ENCODE assay signal across 18 cellular contexts in the genomic region with DNA sequence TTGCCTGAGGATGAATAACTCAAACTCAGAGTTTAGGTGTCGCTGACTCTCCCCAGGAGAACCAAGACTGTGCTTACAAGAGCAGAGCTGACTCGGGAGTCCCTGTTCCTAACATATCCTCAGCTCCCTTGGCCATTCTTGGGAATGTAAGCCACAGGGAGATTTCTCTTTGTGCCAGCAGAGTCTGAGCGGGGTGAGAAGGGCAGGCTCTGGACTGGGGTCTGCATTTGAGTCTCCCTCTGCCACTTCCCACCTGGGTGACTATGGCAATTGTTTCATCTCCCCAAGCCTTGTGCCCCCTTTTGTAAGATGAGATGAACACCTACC.
DNase-seq lines count a peak whose midpoint lies in the region; ATAC-seq, FAIRE-seq and TF ChIP-seq lines count a peak whose summit lies in the region.
"Had no signal": no experiment of that assay in that cellular context is flagged by ENCODE, and none has a peak within 500 bp of the region (broad histone marks: within the 10 kb centered on the region; RNA-seq: fewer than 3 reads in every experiment).

No MANE protein-coding gene starts in this region.

- no peaks in the 10 kb centered on the region for H4K20me1 ChIP-seq in HepG2 (ENCODE audit: insufficient read depth, low read length)

- no peak for ATAC-seq in RWPE2 (ENCODE audit: low read depth)
- peak; percentile 40 for ATAC-seq in Right ventricle myocardium superior (ENCODE audit: poor library complexity)
- ATAC-seq in HepG2, result no peak
- peak; percentile 23 for ATAC-seq in sciatic nerve
- ATAC-seq in HG03097 (IDR thresholded peaks at IDR 0.05; ENCODE audit: low FRiP score, unreplicated experiment), result no peak
- ATAC-seq: CD8-positive, alpha-beta T cell had no signal

- TF ChIP-seq POLR2A in HepG2 (IDR thresholded peaks at IDR 0.05; ENCODE audit: insufficient read depth in 1 of 2, low read depth in 2 of 2, low read length in 2 of 2), result no peak

- TF ChIP-seq EP300 in HepG2 (IDR thresholded peaks at IDR 0.05; ENCODE audit: low read depth in 2 of 2, low read length in 2 of 2), result no peak
- TF ChIP-seq EP300 in HepG2 (CRISPR knock-in tag; IDR thresholded peaks at IDR 0.05; ENCODE audit: borderline replicate concordance), result no peak

- no peaks in the 10 kb centered on the region for H3K27me3 ChIP-seq in RWPE2 (ENCODE audit: insufficient read depth, poor library complexity, severe bottlenecking)
- peaks cover 0 to 3% of the 10 kb centered on the region in 2 experiments; a peak in 1 of 5 replicates for H3K27me3 ChIP-seq in HepG2 (ENCODE audit: control insufficient read depth in 1 of 2, insufficient read depth in 2 of 2, low read length in 2 of 2)

- H3K36me3 ChIP-seq in RWPE2 (ENCODE audit: low read depth) (no peaks in the 10 kb centered on the region), HepG2 (replicated peaks in 1 of 2; ENCODE audit: control insufficient read depth in 1 of 2, insufficient read depth in 2 of 2, low read length in 2 of 2) (no peaks in the 10 kb centered on the region)

- H3K27ac ChIP-seq in RWPE2 (ENCODE audit: poor library complexity, severe bottlenecking) (no peak overlapping the region), HepG2 (ENCODE audit: extremely low read length, insufficient read depth, low read length) (no peak overlapping the region)

- H2AFZ ChIP-seq in HepG2 (ENCODE audit: low read length), result no peak overlapping the region

- H3K4me1 ChIP-seq in RWPE2 (ENCODE audit: insufficient read depth, poor library complexity, severe bottlenecking), result no peaks in the 10 kb centered on the region
- peaks cover 42% of the 10 kb centered on the region for H3K4me1 ChIP-seq in HepG2 (ENCODE audit: insufficient read depth, low read length)

- H3K4me2 ChIP-seq in HepG2 (ENCODE audit: low read depth, low read length), result peak overlapping the region; percentile 23

- FAIRE-seq in HepG2 (lab: Jason Lieb, UNC), result no peak

- H3K79me2 ChIP-seq in HepG2 (ENCODE audit: insufficient read depth, low read length), result no peaks in the 10 kb centered on the region

- TF ChIP-seq CTCF in RWPE2 (IDR thresholded peaks at IDR 0.05; ENCODE audit: poor library complexity, severe bottlenecking), result no peak
- no peak for TF ChIP-seq CTCF in HepG2 (CRISPR knock-in tag; IDR thresholded peaks at IDR 0.05)

- POLR2A ChIA-PET in HepG2 (lab: Yijun Ruan, JAX), result no interaction called here

- in situ Hi-C loops in HepG2 (cut with HindIII; ENCODE audit: extremely low pct_ligation_motif_present, low pct_unique_long_range_greater_than_20kb), result no loop called here

- no peak overlapping the region for H3K9ac ChIP-seq in HepG2 (ENCODE audit: insufficient read depth, low read depth, low read length)

- CTCF ChIA-PET in HepG2 (lab: Yijun Ruan, JAX; ENCODE audit: low intra/inter-chr PET ratio, low total read pairs), result no interaction called here

- intact Hi-C loops in Right ventricle myocardium superior (cut with DNase I) (no loop called here), HepG2 (cut with micrococcal nuclease; ENCODE audit: unreplicated experiment) (no loop called here), sciatic nerve (cut with DNase I) (no loop called here)

- no TSS peak for BruUV-seq in HepG2 (replicated peaks; lab: Mats Ljungman, UMichigan)

- TF ChIP-seq RAD21 in HepG2 (CRISPR knock-in tag; IDR thresholded peaks at IDR 0.05), result no peak

- DNase-seq in RWPE2 (ENCODE audit: low spot score), result peak; percentile 19
- no peak for DNase-seq in Right ventricle myocardium superior
- no peak for DNase-seq in HepG2 (ENCODE audit: low spot score)
- DNase-seq in sciatic nerve (ENCODE audit: low spot score), result no peak
- DNase-seq in NK-92 treated with Interleukin-12 subunit alpha and Interleukin-12 subunit beta, amount 100 ng/mL, for 24 hours (lab: John Stamatoyannopoulos, UW), result no peak
- no peak for DNase-seq in DMS 273 (lab: John Stamatoyannopoulos, UW; ENCODE audit: unreplicated experiment)
- no peak for DNase-seq in NCI-H2081 treated with DMSO at 0.1 percent for 48 hours (lab: John Stamatoyannopoulos, UW)
- DNase-seq: 8988T; CD8-positive, alpha-beta T cell; DMS79; H7; NCI-H1105; NCI-H187; NCI-H2171; NCI-H446; NCI-H69; OCI-M1 had no signal

- H3K9me3 ChIP-seq in RWPE2 (ENCODE audit: severe bottlenecking) (no peaks in the 10 kb centered on the region), HepG2 (ENCODE audit: low read length) (no peaks in the 10 kb centered on the region)

- H3K4me3 ChIP-seq in RWPE2 (ENCODE audit: severe bottlenecking), result no peak overlapping the region
- H3K4me3 ChIP-seq in HepG2 (replicated peaks in 1 of 3; ENCODE audit: insufficient read depth in 1 of 3, low read depth in 2 of 3, low read length in 3 of 3), result no peak overlapping the region

- WGBS in HepG2 (ENCODE audit: low lambda C conversion rate), result 33% methylated on average over 3 of the region's 3 CpGs

TF ChIP-seq in HepG2, 621 proteins besides CTCF, POLR2A, EP300 and RAD21:
- TF ChIP-seq DNMT3B (CRISPR knock-in tag; conservative IDR thresholded peaks at IDR 0.05) (no peak), GATAD2A (CRISPR knock-in tag; IDR thresholded peaks at IDR 0.05) (no peak), NR2F1 (CRISPR knock-in tag; IDR thresholded peaks at IDR 0.05) (no peak), HDAC6 (IDR thresholded peaks at IDR 0.05; ENCODE audit: low read depth, low read length) (no peak), PCBP1 (IDR thresholded peaks at IDR 0.05; ENCODE audit: borderline replicate concordance, low read depth, low read length) (no peak), ZEB1 (IDR thresholded peaks at IDR 0.05; ENCODE audit: insufficient replicate concordance, low read depth) (no peak), TGIF2 (CRISPR knock-in tag; IDR thresholded peaks at IDR 0.05) (no peak), TP53 (CRISPR knock-in tag; conservative IDR thresholded peaks at IDR 0.05) (no peak), ZNF3 (CRISPR knock-in tag; IDR thresholded peaks at IDR 0.05) (no peak), GATAD1 (CRISPR knock-in tag; IDR thresholded peaks at IDR 0.05) (no peak), ZNF549 (CRISPR knock-in tag; IDR thresholded peaks at IDR 0.05) (no peak), ZNF264 (CRISPR knock-in tag; IDR thresholded peaks at IDR 0.05) (no peak), GZF1 (CRISPR knock-in tag; IDR thresholded peaks at IDR 0.05) (no peak), SP4 (CRISPR knock-in tag; IDR thresholded peaks at IDR 0.05) (no peak)
- TF ChIP-seq, protein P1, sequence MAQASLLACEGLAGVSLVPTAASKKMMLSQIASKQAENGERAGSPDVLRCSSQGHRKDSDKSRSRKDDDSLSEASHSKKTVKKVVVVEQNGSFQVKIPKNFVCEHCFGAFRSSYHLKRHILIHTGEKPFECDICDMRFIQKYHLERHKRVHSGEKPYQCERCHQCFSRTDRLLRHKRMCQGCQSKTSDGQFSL (CRISPR knock-in tag; IDR thresholded peaks at IDR 0.05), result no peak
- TF ChIP-seq, protein P2, sequence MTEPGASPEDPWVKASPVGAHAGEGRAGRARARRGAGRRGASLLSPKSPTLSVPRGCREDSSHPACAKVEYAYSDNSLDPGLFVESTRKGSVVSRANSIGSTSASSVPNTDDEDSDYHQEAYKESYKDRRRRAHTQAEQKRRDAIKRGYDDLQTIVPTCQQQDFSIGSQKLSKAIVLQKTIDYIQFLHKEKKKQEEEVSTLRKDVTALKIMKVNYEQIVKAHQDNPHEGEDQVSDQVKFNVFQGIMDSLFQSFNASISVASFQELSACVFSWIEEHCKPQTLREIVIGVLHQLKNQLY (CRISPR knock-in tag; IDR thresholded peaks at IDR 0.05), result no peak
- TF ChIP-seq, protein P3, sequence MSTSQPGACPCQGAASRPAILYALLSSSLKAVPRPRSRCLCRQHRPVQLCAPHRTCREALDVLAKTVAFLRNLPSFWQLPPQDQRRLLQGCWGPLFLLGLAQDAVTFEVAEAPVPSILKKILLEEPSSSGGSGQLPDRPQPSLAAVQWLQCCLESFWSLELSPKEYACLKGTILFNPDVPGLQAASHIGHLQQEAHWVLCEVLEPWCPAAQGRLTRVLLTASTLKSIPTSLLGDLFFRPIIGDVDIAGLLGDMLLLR (CRISPR knock-in tag; IDR thresholded peaks at IDR 0.05), result no peak
- TF ChIP-seq, protein P4, sequence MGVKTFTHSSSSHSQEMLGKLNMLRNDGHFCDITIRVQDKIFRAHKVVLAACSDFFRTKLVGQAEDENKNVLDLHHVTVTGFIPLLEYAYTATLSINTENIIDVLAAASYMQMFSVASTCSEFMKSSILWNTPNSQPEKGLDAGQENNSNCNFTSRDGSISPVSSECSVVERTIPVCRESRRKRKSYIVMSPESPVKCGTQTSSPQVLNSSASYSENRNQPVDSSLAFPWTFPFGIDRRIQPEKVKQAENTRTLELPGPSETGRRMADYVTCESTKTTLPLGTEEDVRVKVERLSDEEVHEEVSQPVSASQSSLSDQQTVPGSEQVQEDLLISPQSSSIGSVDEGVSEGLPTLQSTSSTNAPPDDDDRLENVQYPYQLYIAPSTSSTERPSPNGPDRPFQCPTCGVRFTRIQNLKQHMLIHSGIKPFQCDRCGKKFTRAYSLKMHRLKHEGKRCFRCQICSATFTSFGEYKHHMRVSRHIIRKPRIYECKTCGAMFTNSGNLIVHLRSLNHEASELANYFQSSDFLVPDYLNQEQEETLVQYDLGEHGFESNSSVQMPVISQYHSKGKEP (CRISPR knock-in tag; IDR thresholded peaks at IDR 0.05), result no peak

Comparison
In these comparisons a context has a peak if more than half of its experiments do, and no peak if none do; other contexts are left out.
1. ATAC-seq: peak in Right ventricle myocardium superior (single experiment) and sciatic nerve (single experiment); none in RWPE2 (single experiment), HepG2 (single experiment) and HG03097 (single experiment).